Comparison of ENCODE assay signal across 23 cellular contexts in genomic region chr15:91290553-91290952, GRCh38.
A peak's percentile ranks its signal among the peaks of the same experiment; 100 is the strongest.
DNase-seq lines count a peak whose midpoint lies in the region; ATAC-seq, FAIRE-seq and TF ChIP-seq lines count a peak whose summit lies in the region.
"Had no signal": no experiment of that assay in that cellular context is flagged by ENCODE, and none has a peak within 500 bp of the region (broad histone marks: within the 10 kb centered on the region; RNA-seq: fewer than 3 reads in every experiment).

No MANE protein-coding gene starts in this region.

- in situ Hi-C loops in HepG2 (cut with HindIII; ENCODE audit: extremely low pct_ligation_motif_present, low pct_unique_long_range_greater_than_20kb) (no loop called here), K562 (cut with MboI) (no loop called here)

- H3K27ac ChIP-seq in HepG2 (ENCODE audit: extremely low read length, insufficient read depth, low read length) = no peak overlapping the region
- H3K27ac ChIP-seq in right lobe of liver = no peak overlapping the region
- no peak overlapping the region for H3K27ac ChIP-seq in K562 (ENCODE audit: extremely low read depth, low read depth, low read length)
- H3K27ac ChIP-seq in small intestine (ENCODE audit: low read depth in 1 of 2, low read length in 1 of 2) = no peak overlapping the region
- H3K27ac ChIP-seq: 22Rv1; BLaER1 treated with 17β-estradiol and CSF1 and Interleukin-3, amounts not matched to agents 10 nM and 100 nM had no signal

- no peak overlapping the region for H3K4me2 ChIP-seq in HepG2 (ENCODE audit: low read depth, low read length)
- H3K4me2 ChIP-seq in K562 (ENCODE audit: insufficient read depth, low read length) = no peak overlapping the region
- H3K4me2 ChIP-seq: BLaER1 treated with 17β-estradiol and CSF1 and Interleukin-3, amounts not matched to agents 10 nM and 100 nM; GM23338 had no signal

- ATAC-seq in HepG2 = no peak
- no peak for ATAC-seq in right lobe of liver
- ATAC-seq in K562 = no peak
- no peak for ATAC-seq in HG02798 (IDR thresholded peaks at IDR 0.05; ENCODE audit: poor library complexity, unreplicated experiment)
- ATAC-seq: GM12878, GM23338, HCT116 had no signal

- TF ChIP-seq POLR2A in HepG2 (IDR thresholded peaks at IDR 0.05; ENCODE audit: insufficient read depth in 1 of 2, low read depth in 2 of 2, low read length in 2 of 2) = no peak
- no peak for TF ChIP-seq POLR2A in right lobe of liver (IDR thresholded peaks at IDR 0.05)
- no peak for TF ChIP-seq POLR2A in K562 (conservative IDR thresholded peaks at IDR 0.05)

- intact Hi-C loops in HepG2 (cut with micrococcal nuclease; ENCODE audit: unreplicated experiment) = no loop called here
- intact Hi-C loops in right lobe of liver (cut with DNase I) = no loop called here
- intact Hi-C loops in K562 (cut with micrococcal nuclease) = no loop called here

- no TSS peak for BruUV-seq in HepG2 (replicated peaks; lab: Mats Ljungman, UMichigan)
- BruUV-seq in K562 (replicated peaks; lab: Mats Ljungman, UMichigan) = no TSS peak

- H3K36me3 ChIP-seq in HepG2 (replicated peaks in 1 of 2; ENCODE audit: control insufficient read depth in 1 of 2, insufficient read depth in 2 of 2, low read length in 2 of 2) = no peaks in the 10 kb centered on the region
- no peaks in the 10 kb centered on the region for H3K36me3 ChIP-seq in right lobe of liver
- no peaks in the 10 kb centered on the region for H3K36me3 ChIP-seq in K562 (ENCODE audit: control insufficient read depth, insufficient read depth, low read length)
- no peaks in the 10 kb centered on the region for H3K36me3 ChIP-seq in small intestine (ENCODE audit: control insufficient read depth in 2 of 2, insufficient read depth in 2 of 2, low read length in 2 of 2)
- H3K36me3 ChIP-seq: BE2C; BLaER1 treated with 17β-estradiol and CSF1 and Interleukin-3, amounts not matched to agents 10 nM and 100 nM had no signal

- FAIRE-seq in HepG2 (lab: Jason Lieb, UNC) = no peak
- no peak for FAIRE-seq in K562 (lab: Jason Lieb, UNC)
- FAIRE-seq in small intestine (lab: Jason Lieb, UNC) = peak; percentile 41
- FAIRE-seq: D721Med, GM12878, GM19239 had no signal

- TF ChIP-seq EP300 in HepG2 (IDR thresholded peaks at IDR 0.05; ENCODE audit: low read depth in 2 of 2, low read length in 2 of 2) (no peak), HepG2 (CRISPR knock-in tag; IDR thresholded peaks at IDR 0.05; ENCODE audit: borderline replicate concordance) (no peak), K562 (IDR thresholded peaks at IDR 0.05; ENCODE audit: low read length) (no peak)

- TF ChIP-seq CTCF in HepG2 (CRISPR knock-in tag; IDR thresholded peaks at IDR 0.05) (no peak), right lobe of liver (IDR thresholded peaks at IDR 0.05) (no peak), K562 (IDR thresholded peaks at IDR 0.05 in 2 of 3, conservative IDR thresholded peaks at IDR 0.05 in 1 of 3; ENCODE audit: insufficient read depth in 2 of 3, low read depth in 1 of 3, low read length in 3 of 3) (no peak)

- H3K9me1 ChIP-seq in K562 (ENCODE audit: control insufficient read depth, insufficient read depth, low read length) = no peaks in the 10 kb centered on the region

- H3K27me3 ChIP-seq in HepG2 (ENCODE audit: control insufficient read depth in 1 of 2, insufficient read depth in 2 of 2, low read length in 2 of 2) (peaks cover 0 to 21% of the 10 kb centered on the region in 2 experiments; a peak in 4 of 5 replicates), right lobe of liver (no peaks in the 10 kb centered on the region), K562 (ENCODE audit: control insufficient read depth in 2 of 2, insufficient read depth in 2 of 2, low read length in 2 of 2) (peaks cover 17 to 28% of the 10 kb centered on the region in 2 experiments), small intestine (ENCODE audit: control insufficient read depth in 2 of 2, insufficient read depth in 2 of 2, low read length in 2 of 2) (no peaks in the 10 kb centered on the region)
- H3K27me3 ChIP-seq: BLaER1 treated with 17β-estradiol and CSF1 and Interleukin-3, amounts not matched to agents 10 nM and 100 nM had no signal

- H3K9ac ChIP-seq in HepG2 (ENCODE audit: insufficient read depth, low read depth, low read length) (no peak overlapping the region), K562 (ENCODE audit: insufficient read depth in 1 of 2, low read depth in 2 of 2, low read length in 2 of 2) (no peak overlapping the region)
- H3K9ac ChIP-seq: BLaER1 treated with 17β-estradiol and CSF1 and Interleukin-3, amounts not matched to agents 10 nM and 100 nM had no signal

- DNase-seq in HepG2 (ENCODE audit: low spot score) (no peak), right lobe of liver (no peak), K562 (ENCODE audit: extremely low read depth in 1 of 4, low spot score in 3 of 4) (no peak), small intestine (no peak), hypothalamus (lab: John Stamatoyannopoulos, UW) (no peak)
- DNase-seq: ACHN; AML-193; BE2C; CD4-positive, alpha-beta T cell; CD8-positive, alpha-beta memory T cell; DMS 273 treated with DMSO at 0.1 percent for 48 hours; DMS79; EL; GDM1; H9 had no signal

- H3K9me3 ChIP-seq in HepG2 (ENCODE audit: low read length) (no peaks in the 10 kb centered on the region), right lobe of liver (no peaks in the 10 kb centered on the region), K562 (replicated peaks; ENCODE audit: control insufficient read depth, insufficient read depth, low read depth, low read length) (no peaks in the 10 kb centered on the region), small intestine (ENCODE audit: control insufficient read depth, low read depth) (no peaks in the 10 kb centered on the region)
- H3K9me3 ChIP-seq: BE2C; BLaER1 treated with 17β-estradiol and CSF1 and Interleukin-3, amounts not matched to agents 10 nM and 100 nM had no signal

- no peak overlapping the region for H2AFZ ChIP-seq in HepG2 (ENCODE audit: low read length)
- no peak overlapping the region for H2AFZ ChIP-seq in K562 (ENCODE audit: low read depth, low read length)

- POLR2A ChIA-PET in HepG2 (lab: Yijun Ruan, JAX) = no interaction called here
- POLR2A ChIA-PET in K562 (lab: Yijun Ruan, JAX) = no interaction called here

- 4% methylated on average over 6 of the region's 6 CpGs for WGBS in HepG2 (ENCODE audit: low lambda C conversion rate)
- 74% methylated on average over 6 of the region's 6 CpGs for WGBS in right lobe of liver (ENCODE audit: insufficient coverage, low coverage, low lambda C conversion rate, missing lambda C conversion rate)
- 14% methylated on average over 6 of the region's 6 CpGs for WGBS in K562 (ENCODE audit: insufficient coverage, low coverage, missing lambda C conversion rate)
- 82 to 92% (median 86%) methylated on average over 6 of the region's 6 CpGs for WGBS in small intestine, 3 donors

- no peaks in the 10 kb centered on the region for H3K79me2 ChIP-seq in HepG2 (ENCODE audit: insufficient read depth, low read length)
- H3K79me2 ChIP-seq in K562 (ENCODE audit: control insufficient read depth, insufficient read depth, low read length) = no peaks in the 10 kb centered on the region

- CTCF ChIA-PET in HepG2 (lab: Yijun Ruan, JAX; ENCODE audit: low intra/inter-chr PET ratio, low total read pairs) = no interaction called here
- CTCF ChIA-PET in K562 (lab: Yijun Ruan, JAX; ENCODE audit: low intra/inter-chr PET ratio) = no interaction called here

- H3K4me1 ChIP-seq in HepG2 (ENCODE audit: insufficient read depth, low read length) (no peaks in the 10 kb centered on the region), right lobe of liver (no peaks in the 10 kb centered on the region), K562 (replicated peaks in 1 of 2; ENCODE audit: control insufficient read depth in 2 of 2, insufficient read depth in 2 of 2, low read length in 2 of 2) (peaks cover 0 to 5% of the 10 kb centered on the region in 2 experiments; a peak in 2 of 5 replicates), small intestine (ENCODE audit: control insufficient read depth in 2 of 2, insufficient read depth in 1 of 2, low read depth in 1 of 2, low read length in 1 of 2) (no peaks in the 10 kb centered on the region)
- H3K4me1 ChIP-seq: BE2C had no signal

- no peak for TF ChIP-seq RAD21 in HepG2 (CRISPR knock-in tag; IDR thresholded peaks at IDR 0.05)
- TF ChIP-seq RAD21 in K562 (CRISPR knock-in tag; conservative IDR thresholded peaks at IDR 0.05 in 1 of 2, IDR thresholded peaks at IDR 0.05 in 1 of 2) = no peak

- no peak overlapping the region for H3K4me3 ChIP-seq in HepG2 (replicated peaks in 1 of 3; ENCODE audit: insufficient read depth in 1 of 3, low read depth in 2 of 3, low read length in 3 of 3)
- no peak overlapping the region for H3K4me3 ChIP-seq in right lobe of liver
- no peak overlapping the region for H3K4me3 ChIP-seq in K562
- no peak overlapping the region for H3K4me3 ChIP-seq in small intestine (ENCODE audit: low read depth in 1 of 2, low read length in 2 of 2)
- H3K4me3 ChIP-seq: BLaER1 treated with 17β-estradiol and CSF1 and Interleukin-3, amounts not matched to agents 10 nM and 100 nM; GM12878; GM23338 had no signal

- H4K20me1 ChIP-seq in HepG2 (ENCODE audit: insufficient read depth, low read length) (no peaks in the 10 kb centered on the region), K562 (replicated peaks; ENCODE audit: control insufficient read depth, insufficient read depth, low read length) (no peaks in the 10 kb centered on the region)
- H4K20me1 ChIP-seq: BLaER1 treated with 17β-estradiol and CSF1 and Interleukin-3, amounts not matched to agents 10 nM and 100 nM had no signal

TF ChIP-seq in HepG2, 621 proteins besides CTCF, POLR2A, EP300 and RAD21:
- TF ChIP-seq FOSL1 (CRISPR knock-in tag; IDR thresholded peaks at IDR 0.05; ENCODE audit: borderline replicate concordance) (no peak), MAFK (conservative IDR thresholded peaks at IDR 0.05 in 1 of 2, IDR thresholded peaks at IDR 0.05 in 1 of 2; ENCODE audit: low read length in 2 of 2) (peak; percentile 44 to 52; a peak in 3 of 4 replicates), MAFF (IDR thresholded peaks at IDR 0.05; ENCODE audit: low read depth, low read length) (0 out of 2 replicates have a peak, but pooled peaks have one; percentile 24)

TF ChIP-seq in K562, 482 proteins besides CTCF, POLR2A, EP300 and RAD21 (continues in another document):
- TF ChIP-seq MAFG (tag; conservative IDR thresholded peaks at IDR 0.05) (peak; percentile 23; the same call in 1 of the 2 replicates), C11orf30 (IDR thresholded peaks at IDR 0.05; ENCODE audit: low read depth) (peak; percentile 57; the same call in 1 of the 2 replicates), MAFF (IDR thresholded peaks at IDR 0.05; ENCODE audit: low read length) (peak; percentile 10; the same call in 1 of the 2 replicates), ZNF316 (IDR thresholded peaks at IDR 0.05) (peak; percentile 64)

Comparison
In these comparisons a context has a peak if more than half of its experiments do, and no peak if none do; other contexts are left out.
1. Of the 241 proteins assayed by ChIP-seq in both HepG2 and K562: peak only in HepG2: MAFK; only in K562: MAFG; in both: MAFF; in neither: 238.